In genomic region chr9:27888661-27889295, GRCh38 we compare ENCODE assay signal across 8 cellular contexts.
A peak's percentile ranks its signal among the peaks of the same experiment; 100 is the strongest.
DNase-seq lines count a peak whose midpoint lies in the region; ATAC-seq and TF ChIP-seq lines count a peak whose summit lies in the region.

No MANE protein-coding gene starts in this region.

- peaks cover 3% of the 10 kb centered on the region for H3K27me3 Mint-ChIP-seq in activated T-cell treated with anti-CD3 and anti-CD28 coated beads, Interleukin-2, amount 50 U/mL, for 4 hours (ENCODE audit: low read depth)
- no peaks in the 10 kb centered on the region for H3K27me3 Mint-ChIP-seq in activated T-cell treated with anti-CD3 and anti-CD28 coated beads, Interleukin-2, amount 50 U/mL, for 24 hours

- H3K4me1 ChIP-seq in IMR-90 (ENCODE audit: control insufficient read depth, insufficient read depth, low read length): no peaks in the 10 kb centered on the region
- H3K4me1 ChIP-seq in liver (ENCODE audit: control insufficient read depth in 4 of 4, insufficient read depth in 4 of 4, low read length in 3 of 4): no peaks in the 10 kb centered on the region

- no peak overlapping the region for H2BK20ac ChIP-seq in IMR-90 (ENCODE audit: low read depth, low read length)

- H2BK120ac ChIP-seq in IMR-90 (ENCODE audit: low read depth, low read length): no peak overlapping the region

- POLR2A ChIA-PET in IMR-90 (lab: Charles Lee; ENCODE audit: unreplicated experiment): no interaction called here

- CTCF ChIA-PET in IMR-90 (lab: Yijun Ruan, JAX): interaction anchor here (0.6 kb wide), 1 partner anchor 16 kb away, joined by 4 read pairs; no protein-coding TSS in a partner anchor

- H3K23ac ChIP-seq in IMR-90 (ENCODE audit: low read depth, low read length): no peak overlapping the region

- no peak overlapping the region for H3K4me3 ChIP-seq in IMR-90 (ENCODE audit: insufficient read depth, low read depth, low read length)
- H3K4me3 ChIP-seq in liver (ENCODE audit: low read depth in 1 of 3, low read length in 3 of 3): no peak overlapping the region

- H4K8ac ChIP-seq in IMR-90 (ENCODE audit: low read depth in 2 of 2, low read length in 2 of 2): no peak overlapping the region

- no peak overlapping the region for H4K91ac ChIP-seq in IMR-90 (ENCODE audit: insufficient read depth, low read depth, low read length)

- DNase-seq in activated T-cell treated with anti-CD3 and anti-CD28 coated beads for 1 hour (ENCODE audit: low read depth) (peak; percentile 4), IMR-90 (no peak), GDM1 (lab: John Stamatoyannopoulos, UW) (no peak), NCI-H1694 treated with DMSO at 0.1 percent for 48 hours (lab: John Stamatoyannopoulos, UW) (no peak)
- no peak for DNase-seq in activated T-cell treated with anti-CD3 and anti-CD28 coated beads, Interleukin-2, amount 50 U/mL, for 4 hours
- DNase-seq in activated T-cell treated with anti-CD3 and anti-CD28 coated beads, Interleukin-2, amount 50 U/mL, for 24 hours: peak; percentile 55

- no peak overlapping the region for H3K4ac ChIP-seq in IMR-90 (ENCODE audit: low read depth, low read length)

- H4K20me1 ChIP-seq in IMR-90 (ENCODE audit: insufficient read depth, low read length): no peaks in the 10 kb centered on the region

- no peak for ATAC-seq in activated T-cell treated with anti-CD3 and anti-CD28 coated beads, Interleukin-2, amount 50 U/mL, for 4 hours
- ATAC-seq in GM21786 (IDR thresholded peaks at IDR 0.05; ENCODE audit: unreplicated experiment) (peak; percentile 99), IMR-90 (ENCODE audit: low read depth) (no peak)

- no CpG with 5 or more reads among the region's 2 CpGs for WGBS in IMR-90 (ENCODE audit: extremely low coverage in 2 of 2, insufficient read length in 1 of 2), 2 experiments
- 70% methylated on average over 2 of the region's 2 CpGs for WGBS in liver

- no peak for TF ChIP-seq POLR2A in IMR-90 (IDR thresholded peaks at IDR 0.05; ENCODE audit: low read depth, low read length)

- no peaks in the 10 kb centered on the region for H3K27me3 ChIP-seq in IMR-90 (ENCODE audit: control insufficient read depth, insufficient read depth, low read length)
- H3K27me3 ChIP-seq in liver (ENCODE audit: control insufficient read depth in 4 of 4, insufficient read depth in 4 of 4, low read length in 3 of 4): no peaks in the 10 kb centered on the region

- in situ Hi-C loops in IMR-90 (cut with MboI; ENCODE audit: low sequenced_read_pairs): no loop called here

- H3K36me3 ChIP-seq in IMR-90 (ENCODE audit: control insufficient read depth, insufficient read depth, low read length) (no peaks in the 10 kb centered on the region), liver (ENCODE audit: control insufficient read depth in 4 of 4, insufficient read depth in 3 of 4, low read depth in 1 of 4, low read length in 3 of 4) (no peaks in the 10 kb centered on the region)

- H3K9ac ChIP-seq in IMR-90 (ENCODE audit: low read depth, low read length) (no peak overlapping the region), liver (ENCODE audit: low read depth in 1 of 2, low read length in 2 of 2) (no peak overlapping the region)

- intact Hi-C loops in IMR-90 (cut with micrococcal nuclease): no loop called here

- no peak overlapping the region for H3K27ac Mint-ChIP-seq in activated T-cell treated with anti-CD3 and anti-CD28 coated beads, Interleukin-2, amount 50 U/mL, for 24 hours

- H2AK9ac ChIP-seq in IMR-90 (replicated peaks; ENCODE audit: low read depth, low read length, poor library complexity): no peak overlapping the region

- no peaks in the 10 kb centered on the region for H3K9me1 ChIP-seq in IMR-90 (ENCODE audit: insufficient read depth, low read length)

- H3K79me1 ChIP-seq in IMR-90 (ENCODE audit: low read depth in 1 of 2, low read length in 2 of 2): no peaks in the 10 kb centered on the region

- no peak overlapping the region for H3K18ac ChIP-seq in IMR-90 (ENCODE audit: low read depth, low read length)

- no peak overlapping the region for H2BK5ac ChIP-seq in IMR-90 (ENCODE audit: low read depth, low read length, poor library complexity, severe bottlenecking)

- no peaks in the 10 kb centered on the region for H3K4me1 Mint-ChIP-seq in activated T-cell treated with anti-CD3 and anti-CD28 coated beads, Interleukin-2, amount 50 U/mL, for 4 hours (ENCODE audit: low read depth)
- no peaks in the 10 kb centered on the region for H3K4me1 Mint-ChIP-seq in activated T-cell treated with anti-CD3 and anti-CD28 coated beads, Interleukin-2, amount 50 U/mL, for 24 hours (ENCODE audit: low read depth)

- H4K5ac ChIP-seq in IMR-90 (ENCODE audit: low read depth, low read length): no peak overlapping the region

- TF ChIP-seq RAD21 in IMR-90 (IDR thresholded peaks at IDR 0.05; ENCODE audit: low read length): no peak
- peak; percentile 84 to 96 for TF ChIP-seq RAD21 in liver (IDR thresholded peaks at IDR 0.05)

- H3K36me3 Mint-ChIP-seq in activated T-cell treated with anti-CD3 and anti-CD28 coated beads, Interleukin-2, amount 50 U/mL, for 4 hours (ENCODE audit: insufficient read depth): no peaks in the 10 kb centered on the region
- H3K36me3 Mint-ChIP-seq in activated T-cell treated with anti-CD3 and anti-CD28 coated beads, Interleukin-2, amount 50 U/mL, for 24 hours (ENCODE audit: low read depth): no peaks in the 10 kb centered on the region

- BruUV-seq in IMR-90 (replicated peaks; lab: Mats Ljungman, UMichigan): no TSS peak

- H2AFZ ChIP-seq in IMR-90 (replicated peaks; ENCODE audit: low read length, poor library complexity): no peak overlapping the region

- dilution Hi-C loops in IMR-90 (cut with HindIII; ENCODE audit: low sequenced_read_pairs, unreplicated experiment): no loop called here

- no peak overlapping the region for H3K14ac ChIP-seq in IMR-90 (replicated peaks; ENCODE audit: low read depth, low read length)

- no peak overlapping the region for H2AK5ac ChIP-seq in IMR-90 (ENCODE audit: low read depth, low read length)

- H3K9me3 Mint-ChIP-seq in activated T-cell treated with anti-CD3 and anti-CD28 coated beads, Interleukin-2, amount 50 U/mL, for 4 hours: peaks cover 4% of the 10 kb centered on the region
- H3K9me3 Mint-ChIP-seq in activated T-cell treated with anti-CD3 and anti-CD28 coated beads, Interleukin-2, amount 50 U/mL, for 24 hours: peaks cover 4% of the 10 kb centered on the region

- H3K4me3 Mint-ChIP-seq in activated T-cell treated with anti-CD3 and anti-CD28 coated beads, Interleukin-2, amount 50 U/mL, for 4 hours: no peak overlapping the region
- H3K4me3 Mint-ChIP-seq in activated T-cell treated with anti-CD3 and anti-CD28 coated beads, Interleukin-2, amount 50 U/mL, for 24 hours: no peak overlapping the region

- H3K4me2 ChIP-seq in IMR-90 (ENCODE audit: low read depth, low read length): no peak overlapping the region

- no peak overlapping the region for H2BK15ac ChIP-seq in IMR-90 (ENCODE audit: low read depth, low read length)

- H3K27ac ChIP-seq in IMR-90 (ENCODE audit: insufficient read depth, low read length) (no peak overlapping the region), liver (ENCODE audit: low read depth in 1 of 2, low read length in 2 of 2) (no peak overlapping the region)

- TF ChIP-seq CTCF in IMR-90 (conservative IDR thresholded peaks at IDR 0.05; ENCODE audit: low read depth, low read length): peak; percentile 34; the same call in 1 of the 2 replicates
- peak; percentile 76 for TF ChIP-seq CTCF in liver (IDR thresholded peaks at IDR 0.05; ENCODE audit: low read depth, low read length, missing input control)

- H3K56ac ChIP-seq in IMR-90 (ENCODE audit: extremely low read depth, insufficient read depth, low read length): no peak overlapping the region

- H3K9me3 ChIP-seq in IMR-90 (ENCODE audit: control insufficient read depth, insufficient read depth, low read length): no peaks in the 10 kb centered on the region
- no peaks in the 10 kb centered on the region for H3K9me3 ChIP-seq in liver (ENCODE audit: control insufficient read depth in 4 of 4, low read length in 3 of 4)

TF ChIP-seq in IMR-90, 13 proteins besides CTCF, POLR2A, EP300 and RAD21 (continues in another document):
- TF ChIP-seq MAFK (IDR thresholded peaks at IDR 0.05; ENCODE audit: low read depth, low read length) (no peak), USF2 (IDR thresholded peaks at IDR 0.05; ENCODE audit: low read depth, low read length) (no peak)

TF ChIP-seq in liver, 16 proteins besides CTCF, POLR2A, EP300 and RAD21:
- no peak for TF ChIP-seq EGR1 (IDR thresholded peaks at IDR 0.05; ENCODE audit: low read depth in 2 of 2)
- TF ChIP-seq ZBTB33 (IDR thresholded peaks at IDR 0.05): no peak
- TF ChIP-seq MAX (IDR thresholded peaks at IDR 0.05): peak; percentile 3
- TF ChIP-seq GABPA (IDR thresholded peaks at IDR 0.05 in 1 of 2, conservative IDR thresholded peaks at IDR 0.05 in 1 of 2): no peak
- TF ChIP-seq TAF1 (conservative IDR thresholded peaks at IDR 0.05): no peak
- TF ChIP-seq NR2F2 (IDR thresholded peaks at IDR 0.05): no peak
- no peak for TF ChIP-seq SP1 (IDR thresholded peaks at IDR 0.05)
- no peak for TF ChIP-seq HNF4A (conservative IDR thresholded peaks at IDR 0.05)

Comparison
In these comparisons a context has a peak if more than half of its experiments do, and no peak if none do; other contexts are left out.
1. DNase-seq: peak in activated T-cell treated with anti-CD3 and anti-CD28 coated beads for 1 hour (single experiment) and activated T-cell treated with anti-CD3 and anti-CD28 coated beads, Interleukin-2, amount 50 U/mL, for 24 hours (single experiment); none in activated T-cell treated with anti-CD3 and anti-CD28 coated beads, Interleukin-2, amount 50 U/mL, for 4 hours (single experiment), IMR-90 (single experiment), GDM1 (single experiment) and NCI-H1694 treated with DMSO at 0.1 percent for 48 hours (single experiment).